In genomic region chrX:140586951-140587350, GRCh38 we compare ENCODE assay signal across 21 cellular contexts.
"Had no signal": no experiment of that assay in that cellular context is flagged by ENCODE, and none has a peak within 500 bp of the region (broad histone marks: within the 10 kb centered on the region; RNA-seq: fewer than 3 reads in every experiment).

No MANE protein-coding gene starts in this region.

- DNase-seq: stimulated activated CD4-positive, alpha-beta T cell treated with anti-CD3 and anti-CD28 coated beads, Interleukin-2, amount 100 ng/mL, for 48 hours; stimulated activated CD4-positive, alpha-beta T cell treated with anti-CD3 and anti-CD28 coated beads, Interleukin-4, amount 100 ng/mL, for 1 hour; stimulated activated CD4-positive, alpha-beta T cell treated with anti-CD3 and anti-CD28 coated beads, Interleukin-4, amount 100 ng/mL, for 24 hours; stimulated activated CD4-positive, alpha-beta T cell treated with anti-CD3 and anti-CD28 coated beads, Interleukin-4, amount 100 ng/mL, for 4 hours; stimulated activated CD8-positive, alpha-beta memory T cell treated with anti-CD3 and anti-CD28 coated beads, Interleukin-4, amount 100 ng/mL, for 48 hours; stimulated activated naive B cell treated with anti-CD40 and anti-IgM and Interleukin-4, amounts not matched to agents 10 μg/mL and 1 μg/mL and 100 μg/mL, for 72 hours; stimulated activated naive CD4-positive, alpha-beta T cell; stimulated activated naive CD4-positive, alpha-beta T cell treated with Interleukin-2 at 50 U/mL for 16 hours; stimulated activated naive CD8-positive, alpha-beta T cell treated with anti-CD3 and anti-CD28 coated beads, Interleukin-15, amount 100 ng/mL, for 72 hours; stimulated activated naive CD8-positive, alpha-beta T cell treated with anti-CD3 and anti-CD28 coated beads, Interleukin-15, Interleukin-2, amounts not matched to agents 100 U/mL and 50 U/mL, for 24 hours; stomach; substantia nigra; testis; tibial artery; transverse colon; trophoblast cell; upper lobe of left lung; upper lobe of right lung; uterus had no signal

- ATAC-seq: stimulated activated effector memory CD8-positive, alpha-beta T cell treated with anti-CD3 and anti-CD28 coated beads, Interleukin-12 subunit alpha, Interleukin-12 subunit beta, amount 100 ng/mL, for 72 hours; stimulated activated memory B cell treated with anti-CD40 and anti-IgM and Interleukin-4, amounts not matched to agents 10 μg/mL and 1 μg/mL and 100 μg/mL, for 72 hours; stimulated activated naive B cell treated with anti-CD40 and anti-IgM and Interleukin-4, amounts not matched to agents 10 μg/mL and 1 μg/mL and 100 μg/mL, for 72 hours; stimulated activated naive CD8-positive, alpha-beta T cell treated with anti-CD3 and anti-CD28 coated beads, Interleukin-15, amount 100 ng/mL, for 72 hours; stimulated activated naive CD8-positive, alpha-beta T cell treated with anti-CD3 and anti-CD28 coated beads, Interleukin-15, Interleukin-2, amounts not matched to agents 100 U/mL and 50 U/mL, for 24 hours; upper lobe of right lung had no signal
